ENCODE assay signal across 19 cellular contexts in the genomic region with DNA sequence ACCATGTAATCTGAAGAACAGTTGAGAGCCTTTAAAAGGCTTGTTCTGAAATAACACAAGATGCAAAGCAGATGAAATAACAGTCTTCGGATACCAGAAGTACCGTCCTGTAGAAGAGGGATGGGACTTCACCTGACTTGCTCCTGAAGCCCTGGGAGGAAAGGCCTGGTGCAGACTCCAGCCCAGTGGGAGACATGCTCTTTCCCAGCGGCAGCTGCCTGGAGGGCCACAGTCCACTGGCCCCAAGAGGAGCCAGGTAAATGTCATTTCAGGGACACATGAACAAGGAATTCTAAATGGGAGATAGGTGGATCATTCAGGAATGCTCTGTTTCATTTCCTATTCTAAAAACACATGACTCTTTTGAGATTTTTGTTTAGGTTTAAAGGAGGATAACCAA. TPM values are rescaled to one million over a fixed set of nuclear protein-coding genes. Genes with fewer than 3 reads are reported as not detected.
DNase-seq lines count a peak whose midpoint lies in the region; ATAC-seq and TF ChIP-seq lines count a peak whose summit lies in the region.
"Had no signal": no experiment of that assay in that cellular context is flagged by ENCODE, and none has a peak within 500 bp of the region (broad histone marks: within the 10 kb centered on the region; RNA-seq: fewer than 3 reads in every experiment).

No MANE protein-coding gene starts in this region.

- H3K4me3 Mint-ChIP-seq in CD4-positive, alpha-beta memory T cell: no peak overlapping the region
- H3K4me3 Mint-ChIP-seq: activated B cell treated with CpG ODN at 0.5 μM for 24 hours; activated CD4-positive, alpha-beta memory T cell treated with anti-CD3 and anti-CD28 coated beads, Interleukin-2, amount 10 ng/mL, durations not matched to agents 7 days and 5 days; activated naive CD4-positive, alpha-beta T cell treated with anti-CD3 and anti-CD28 coated beads, Interleukin-2, amount 50 U/mL, for 24 hours had no signal

- H2AFZ ChIP-seq in osteoblast (ENCODE audit: low read length): no peak overlapping the region

- peaks cover 0 to 2% (median 0%) of the 10 kb centered on the region in 8 donors for H3K9me3 Mint-ChIP-seq in CD4-positive, alpha-beta memory T cell
- H3K9me3 Mint-ChIP-seq: activated CD4-positive, alpha-beta memory T cell treated with anti-CD3 and anti-CD28 coated beads, Interleukin-2, amount 10 ng/mL, durations not matched to agents 7 days and 5 days; activated naive CD4-positive, alpha-beta T cell treated with anti-CD3 and anti-CD28 coated beads, Interleukin-2, amount 50 U/mL, for 24 hours had no signal

- H3K4me1 Mint-ChIP-seq in CD4-positive, alpha-beta memory T cell: no peaks in the 10 kb centered on the region
- H3K4me1 Mint-ChIP-seq: activated B cell treated with CpG ODN at 0.5 μM for 24 hours; activated CD4-positive, alpha-beta memory T cell treated with anti-CD3 and anti-CD28 coated beads, Interleukin-2, amount 10 ng/mL, durations not matched to agents 7 days and 5 days; activated naive CD4-positive, alpha-beta T cell treated with anti-CD3 and anti-CD28 coated beads, Interleukin-2, amount 50 U/mL, for 24 hours had no signal

- TF ChIP-seq CTCF in gastroesophageal sphincter (IDR thresholded peaks at IDR 0.05) (no peak), osteoblast (IDR thresholded peaks at IDR 0.05; ENCODE audit: extremely low read depth, low read depth, low read length) (no peak), thyroid gland (IDR thresholded peaks at IDR 0.05) (no peak)

- intact Hi-C loops in thyroid gland (cut with DNase I): no loop called here
- intact Hi-C loops in CD4-positive, alpha-beta memory T cell (cut with micrococcal nuclease): no loop called here

- H3K9me3 ChIP-seq in gastroesophageal sphincter (no peaks in the 10 kb centered on the region), osteoblast (ENCODE audit: low read depth, low read length) (no peaks in the 10 kb centered on the region), thyroid gland (no peaks in the 10 kb centered on the region)
- H3K9me3 ChIP-seq in CD4-positive, alpha-beta memory T cell (ENCODE audit: control insufficient read depth in 1 of 2, low read length in 2 of 2): no peaks in the 10 kb centered on the region
- H3K9me3 ChIP-seq: right lobe of liver had no signal

- H3K4me1 ChIP-seq in gastroesophageal sphincter (peaks cover 0 to 10% (median 3%) of the 10 kb centered on the region in 3 donors), osteoblast (ENCODE audit: insufficient read depth, low read length) (peaks cover 6% of the 10 kb centered on the region), thyroid gland (peaks cover 5 to 8% of the 10 kb centered on the region in 2 donors)
- H3K4me1 ChIP-seq in CD4-positive, alpha-beta memory T cell (ENCODE audit: insufficient read depth, low read length): no peaks in the 10 kb centered on the region

- H4K20me1 ChIP-seq in osteoblast (ENCODE audit: insufficient read depth, low read length): no peaks in the 10 kb centered on the region

- H3K27me3 Mint-ChIP-seq in CD4-positive, alpha-beta memory T cell: no peaks in the 10 kb centered on the region
- H3K27me3 Mint-ChIP-seq: activated B cell treated with CpG ODN at 0.5 μM for 24 hours; activated naive CD4-positive, alpha-beta T cell treated with anti-CD3 and anti-CD28 coated beads, Interleukin-2, amount 50 U/mL, for 24 hours had no signal

- H3K27ac Mint-ChIP-seq in CD4-positive, alpha-beta memory T cell: no peak overlapping the region
- H3K27ac Mint-ChIP-seq: activated B cell treated with CpG ODN at 0.5 μM for 24 hours; activated CD4-positive, alpha-beta memory T cell treated with anti-CD3 and anti-CD28 coated beads, Interleukin-2, amount 10 ng/mL, durations not matched to agents 7 days and 5 days; activated naive CD4-positive, alpha-beta T cell treated with anti-CD3 and anti-CD28 coated beads, Interleukin-2, amount 50 U/mL, for 24 hours had no signal

- H3K36me3 ChIP-seq in gastroesophageal sphincter: no peaks in the 10 kb centered on the region
- no peaks in the 10 kb centered on the region for H3K36me3 ChIP-seq in osteoblast (ENCODE audit: insufficient read depth, low read length)
- H3K36me3 ChIP-seq in thyroid gland: no peaks in the 10 kb centered on the region
- H3K36me3 ChIP-seq in CD4-positive, alpha-beta memory T cell (ENCODE audit: insufficient read depth, low read length): no peaks in the 10 kb centered on the region
- H3K36me3 ChIP-seq: right lobe of liver had no signal

- H3K79me2 ChIP-seq in osteoblast (ENCODE audit: insufficient read depth, low read length): no peaks in the 10 kb centered on the region

- H3K27me3 ChIP-seq in gastroesophageal sphincter (no peaks in the 10 kb centered on the region), osteoblast (ENCODE audit: insufficient read depth, low read length) (no peaks in the 10 kb centered on the region), thyroid gland (no peaks in the 10 kb centered on the region)
- no peaks in the 10 kb centered on the region for H3K27me3 ChIP-seq in CD4-positive, alpha-beta memory T cell (ENCODE audit: insufficient read depth, low read length)
- H3K27me3 ChIP-seq: right lobe of liver had no signal

- no peak for TF ChIP-seq EP300 in gastroesophageal sphincter (IDR thresholded peaks at IDR 0.05)

- TF ChIP-seq POLR2A in gastroesophageal sphincter (IDR thresholded peaks at IDR 0.05) (no peak), thyroid gland (IDR thresholded peaks at IDR 0.05) (no peak)

- H3K4me3 ChIP-seq in gastroesophageal sphincter (no peak overlapping the region), osteoblast (ENCODE audit: insufficient read depth, low read length) (no peak overlapping the region), thyroid gland (replicated peaks in 1 of 3) (no peak overlapping the region)
- no peak overlapping the region for H3K4me3 ChIP-seq in CD4-positive, alpha-beta memory T cell (ENCODE audit: low read length in 2 of 2)

- CTCF ChIA-PET in CD4-positive, alpha-beta memory T cell (lab: Charles Lee; ENCODE audit: partially characterized antibody): no interaction called here

- POLR2A ChIA-PET in CD4-positive, alpha-beta memory T cell (lab: Charles Lee; ENCODE audit: partially characterized antibody): no interaction called here

- ATAC-seq in gastroesophageal sphincter: no peak

- DNase-seq in osteoblast (ENCODE audit: insufficient read length, low spot score, missing footprints) (no peak), thyroid gland (peak in 1 of 2 donors; percentile 35), NCI-H2171 treated with DMSO at 0.1 percent for 48 hours (lab: John Stamatoyannopoulos, UW) (no peak), CD1c-positive myeloid dendritic cell (ENCODE audit: extremely low spot score) (no peak)
- no peak for DNase-seq in CD4-positive, alpha-beta memory T cell
- DNase-seq in central memory CD4-positive, alpha-beta T cell: no peak
- DNase-seq: activated B cell treated with CpG ODN at 0.5 μM for 24 hours; activated CD4-positive, alpha-beta memory T cell treated with anti-CD3 and anti-CD28 coated beads, Interleukin-2, amount 10 ng/mL, durations not matched to agents 7 days and 5 days; COR-L47; cortex of kidney; KBM-7; NCI-H1930; stimulated activated CD4-positive, alpha-beta T cell treated with anti-CD3 and anti-CD28 coated beads, Interleukin-4, amount 100 ng/mL, for 24 hours; T-helper 9 cell had no signal

- peak overlapping the region; percentile 65 for H3K4me2 ChIP-seq in osteoblast (ENCODE audit: insufficient read depth, low read length)

- no peaks in the 10 kb centered on the region for H3K36me3 Mint-ChIP-seq in CD4-positive, alpha-beta memory T cell
- H3K36me3 Mint-ChIP-seq: activated naive CD4-positive, alpha-beta T cell treated with anti-CD3 and anti-CD28 coated beads, Interleukin-2, amount 50 U/mL, for 24 hours had no signal

- 78 to 82% methylated on average over 2 to 3 of the region's 3 CpGs for WGBS in gastroesophageal sphincter (ENCODE audit: low coverage in 1 of 2), 2 donors
- 54 to 67% methylated on average over 3 of the region's 3 CpGs for WGBS in thyroid gland, 2 donors

- H3K27ac ChIP-seq in angular gyrus (ENCODE audit: low read depth, low read length) (peak overlapping the region; percentile 17), gastroesophageal sphincter (peak overlapping the region in 3 of 4 donors; percentile 40 to 71 (median 49)), osteoblast (ENCODE audit: low read depth, low read length) (no peak overlapping the region), thyroid gland (peak overlapping the region; percentile 64 to 92 (median 66))
- H3K27ac ChIP-seq in CD4-positive, alpha-beta memory T cell (ENCODE audit: low read depth, low read length): no peak overlapping the region
- H3K27ac ChIP-seq: RWPE1 had no signal

RNA-seq across cellular contexts. Expression of a gene that starts 22.6 kb away (rescaled TPM):
- total RNA-seq in gastroesophageal sphincter: 10 to 100 TPM; 13.3 to 35.8 (median 31.1) TPM
- total RNA-seq in osteoblast: 33.7 and 54.5 TPM in 2 replicates
- 1 to 10 TPM; 7.8 to 9.7 (median 9.4) TPM for total RNA-seq in thyroid gland
- total RNA-seq in CD4-positive, alpha-beta memory T cell: 1 to 10 TPM; 3.4 to 3.7 TPM
- 10 to 100 TPM; 14.1 to 15.3 TPM for polyA plus RNA-seq in CD4-positive, alpha-beta memory T cell

Comparison
In these comparisons a context has a peak if more than half of its experiments do, and no peak if none do; other contexts are left out.
1. H3K27ac ChIP-seq: peak in angular gyrus (single experiment), gastroesophageal sphincter (3 of 4) and thyroid gland (3 of 3); none in osteoblast (single experiment) and CD4-positive, alpha-beta memory T cell (single experiment).